ENCODE assay signal across 13 cellular contexts in genomic region chr1:154599658-154600057, GRCh38. TPM values are rescaled to one million over a fixed set of nuclear protein-coding genes. Genes with fewer than 3 reads are reported as not detected.
DNase-seq lines count a peak whose midpoint lies in the region; ATAC-seq and TF ChIP-seq lines count a peak whose summit lies in the region.
"Had no signal": no experiment of that assay in that cellular context is flagged by ENCODE, and none has a peak within 500 bp of the region (broad histone marks: within the 10 kb centered on the region; RNA-seq: fewer than 3 reads in every experiment).

No MANE protein-coding gene starts in this region.

- H3K4me1 ChIP-seq in stomach: peaks cover 15 to 60% (median 45%) of the 10 kb centered on the region in 4 donors

- intact Hi-C loops in stomach (cut with DNase I; ENCODE audit: low total_unique reads): no loop called here

- WGBS in stomach, 5 donors: 72 to 82% (median 78%) methylated on average over 3 of the region's 3 CpGs

- H3K4me3 Mint-ChIP-seq in T-cell: peak overlapping the region in 1 of 3 donors; percentile 22
- peak overlapping the region in 1 of 2 donors; percentile 42 for H3K4me3 Mint-ChIP-seq in effector memory CD8-positive, alpha-beta T cell
- H3K4me3 Mint-ChIP-seq: CD4-positive, alpha-beta T cell; T-helper 1 cell treated with Interleukin-12 subunit alpha and Interleukin-12 subunit beta and Interleukin-4 antibody, amounts not matched to agents 30 μg/mL and 1 μg/mL, for 36 hours had no signal

- H3K36me3 ChIP-seq in neural cell (ENCODE audit: insufficient read depth, low read length) (no peaks in the 10 kb centered on the region), stomach (peaks cover 67 to 85% (median 82%) of the 10 kb centered on the region in 4 donors)

- DNase-seq in D341Med (ENCODE audit: low spot score): peak; percentile 53
- no peak for DNase-seq in T-cell
- DNase-seq in effector memory CD8-positive, alpha-beta T cell: no peak
- DNase-seq in NCI-H510A (lab: John Stamatoyannopoulos, UW): no peak
- DNase-seq in stomach: no peak
- DNase-seq: CD4-positive, alpha-beta T cell; GOT3; NCI-H1436 treated with DMSO at 0.1 percent for 48 hours had no signal

- H3K79me2 ChIP-seq in neural cell (replicated peaks; ENCODE audit: insufficient read depth, low read length): peaks cover 30% of the 10 kb centered on the region

- no peak overlapping the region for H3K4me2 ChIP-seq in neural cell (ENCODE audit: low read length)

- H3K9me3 Mint-ChIP-seq in T-cell: no peaks in the 10 kb centered on the region
- H3K9me3 Mint-ChIP-seq in effector memory CD8-positive, alpha-beta T cell: no peaks in the 10 kb centered on the region
- H3K9me3 Mint-ChIP-seq: CD4-positive, alpha-beta T cell; T-helper 1 cell treated with Interleukin-12 subunit alpha and Interleukin-12 subunit beta and Interleukin-4 antibody, amounts not matched to agents 30 μg/mL and 1 μg/mL, for 36 hours had no signal

- TF ChIP-seq POLR2A in stomach (IDR thresholded peaks at IDR 0.05): no peak

- no peak overlapping the region for H3K4me3 ChIP-seq in neural cell (ENCODE audit: low read length)
- H3K4me3 ChIP-seq in stomach: no peak overlapping the region
- H3K4me3 ChIP-seq: breast epithelium had no signal

- H2AFZ ChIP-seq in neural cell (ENCODE audit: low read depth, low read length): no peak overlapping the region

- H3K27ac ChIP-seq in neural cell (ENCODE audit: low read length) (peak overlapping the region; percentile 44), stomach (peak overlapping the region in 2 of 5 donors; percentile 4 to 16)

- CTCF ChIA-PET in T-cell (lab: Charles Lee): interaction anchor here in 1 of 2 donors (0.9 kb wide), 1 partner anchor 14 kb away, joined by 3 read pairs; no protein-coding TSS in a partner anchor

- TF ChIP-seq CTCF in neural cell (IDR thresholded peaks at IDR 0.05; ENCODE audit: poor library complexity, severe bottlenecking): no peak
- no peak for TF ChIP-seq CTCF in stomach (IDR thresholded peaks at IDR 0.05)

- H3K27me3 ChIP-seq in neural cell (ENCODE audit: insufficient read depth, low read depth, low read length): no peaks in the 10 kb centered on the region
- H3K27me3 ChIP-seq in stomach: no peaks in the 10 kb centered on the region
- H3K27me3 ChIP-seq: breast epithelium had no signal

- H3F3A ChIP-seq in neural cell (ENCODE audit: insufficient read depth, low read length, poor library complexity, severe bottlenecking): no peaks in the 10 kb centered on the region

- H3K9me2 ChIP-seq in neural cell (ENCODE audit: insufficient read depth, low read length): no peaks in the 10 kb centered on the region

- no peaks in the 10 kb centered on the region for H3K9me3 ChIP-seq in neural cell (ENCODE audit: low read length)
- no peaks in the 10 kb centered on the region for H3K9me3 ChIP-seq in stomach
- H3K9me3 ChIP-seq: breast epithelium had no signal

- peaks cover 46% of the 10 kb centered on the region for H3K36me3 Mint-ChIP-seq in T-cell
- peaks cover 80% of the 10 kb centered on the region for H3K36me3 Mint-ChIP-seq in effector memory CD8-positive, alpha-beta T cell (ENCODE audit: insufficient read depth)

- no peak overlapping the region for H3K9ac ChIP-seq in neural cell (ENCODE audit: low read length)

- TF ChIP-seq EP300 in neural cell (conservative IDR thresholded peaks at IDR 0.05; ENCODE audit: poor library complexity, severe bottlenecking) (no peak), stomach (IDR thresholded peaks at IDR 0.05) (no peak)

- no peak for ATAC-seq in T-cell (replicated peaks in 1 of 4)
- ATAC-seq in effector memory CD8-positive, alpha-beta T cell (replicated peaks): no peak
- no peak for ATAC-seq in HG02981 (IDR thresholded peaks at IDR 0.05; ENCODE audit: unreplicated experiment)
- ATAC-seq in HG03460 (IDR thresholded peaks at IDR 0.05; ENCODE audit: unreplicated experiment): no peak

- POLR2A ChIA-PET in T-cell (lab: Charles Lee): no interaction called here

- no peaks in the 10 kb centered on the region for H4K20me1 ChIP-seq in neural cell (ENCODE audit: insufficient read depth)

- no peaks in the 10 kb centered on the region for H3K27me3 Mint-ChIP-seq in T-cell
- no peaks in the 10 kb centered on the region for H3K27me3 Mint-ChIP-seq in effector memory CD8-positive, alpha-beta T cell
- H3K27me3 Mint-ChIP-seq: CD4-positive, alpha-beta T cell had no signal

- H3K27ac Mint-ChIP-seq in T-cell: peak overlapping the region; percentile 44 to 52
- H3K27ac Mint-ChIP-seq in effector memory CD8-positive, alpha-beta T cell: peak overlapping the region; percentile 66 to 82

- no peak for TF ChIP-seq RAD21 in neural cell (conservative IDR thresholded peaks at IDR 0.05)

- H3K4me1 Mint-ChIP-seq in T-cell: peaks cover 55 to 56% (median 56%) of the 10 kb centered on the region in 3 donors
- peaks cover 29 to 66% of the 10 kb centered on the region in 2 donors for H3K4me1 Mint-ChIP-seq in effector memory CD8-positive, alpha-beta T cell (ENCODE audit: low read depth in 2 of 2)

TF ChIP-seq in neural cell, 6 proteins besides CTCF, POLR2A, EP300 and RAD21:
- TF ChIP-seq EZH2 (IDR thresholded peaks at IDR 0.05; ENCODE audit: borderline replicate concordance, insufficient read depth, low read length, poor library complexity, severe bottlenecking) (no peak), MXI1 (conservative IDR thresholded peaks at IDR 0.05; ENCODE audit: poor library complexity, severe bottlenecking) (no peak), TAF1 (IDR thresholded peaks at IDR 0.05; ENCODE audit: low read depth) (no peak), SMC3 (conservative IDR thresholded peaks at IDR 0.05; ENCODE audit: poor library complexity) (no peak), POLR2AphosphoS5 (IDR thresholded peaks at IDR 0.05) (no peak)
- TF ChIP-seq, protein P1, sequence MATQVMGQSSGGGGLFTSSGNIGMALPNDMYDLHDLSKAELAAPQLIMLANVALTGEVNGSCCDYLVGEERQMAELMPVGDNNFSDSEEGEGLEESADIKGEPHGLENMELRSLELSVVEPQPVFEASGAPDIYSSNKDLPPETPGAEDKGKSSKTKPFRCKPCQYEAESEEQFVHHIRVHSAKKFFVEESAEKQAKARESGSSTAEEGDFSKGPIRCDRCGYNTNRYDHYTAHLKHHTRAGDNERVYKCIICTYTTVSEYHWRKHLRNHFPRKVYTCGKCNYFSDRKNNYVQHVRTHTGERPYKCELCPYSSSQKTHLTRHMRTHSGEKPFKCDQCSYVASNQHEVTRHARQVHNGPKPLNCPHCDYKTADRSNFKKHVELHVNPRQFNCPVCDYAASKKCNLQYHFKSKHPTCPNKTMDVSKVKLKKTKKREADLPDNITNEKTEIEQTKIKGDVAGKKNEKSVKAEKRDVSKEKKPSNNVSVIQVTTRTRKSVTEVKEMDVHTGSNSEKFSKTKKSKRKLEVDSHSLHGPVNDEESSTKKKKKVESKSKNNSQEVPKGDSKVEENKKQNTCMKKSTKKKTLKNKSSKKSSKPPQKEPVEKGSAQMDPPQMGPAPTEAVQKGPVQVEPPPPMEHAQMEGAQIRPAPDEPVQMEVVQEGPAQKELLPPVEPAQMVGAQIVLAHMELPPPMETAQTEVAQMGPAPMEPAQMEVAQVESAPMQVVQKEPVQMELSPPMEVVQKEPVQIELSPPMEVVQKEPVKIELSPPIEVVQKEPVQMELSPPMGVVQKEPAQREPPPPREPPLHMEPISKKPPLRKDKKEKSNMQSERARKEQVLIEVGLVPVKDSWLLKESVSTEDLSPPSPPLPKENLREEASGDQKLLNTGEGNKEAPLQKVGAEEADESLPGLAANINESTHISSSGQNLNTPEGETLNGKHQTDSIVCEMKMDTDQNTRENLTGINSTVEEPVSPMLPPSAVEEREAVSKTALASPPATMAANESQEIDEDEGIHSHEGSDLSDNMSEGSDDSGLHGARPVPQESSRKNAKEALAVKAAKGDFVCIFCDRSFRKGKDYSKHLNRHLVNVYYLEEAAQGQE (IDR thresholded peaks at IDR 0.05; ENCODE audit: borderline replicate concordance): no peak

RNA-seq across cellular contexts. Expression of gene ADAR, which starts 8.3 kb away (rescaled TPM):
- total RNA-seq in T-cell: 100 to 1,000 TPM; 212 to 255 (median 228) TPM
- 51.4 and 59.3 TPM in 2 replicates for polyA plus RNA-seq in neural cell
- 136 and 139 TPM in 2 replicates for polyA minus RNA-seq in neural cell
- 100 to 1,000 TPM in 3 of 5 donors, 10 to 100 TPM in 2; 35.6 to 173 (median 110) TPM for total RNA-seq in stomach
- 10 to 100 TPM; 23.6 to 31.3 (median 26.8) TPM for polyA plus RNA-seq in stomach

RNA-seq across cellular contexts. Expression of gene CHRNB2, which starts 32.1 kb away (rescaled TPM):
- total RNA-seq in T-cell: under 1 TPM in 1 of 5 donors, not detected in 4; 0.15 TPM
- 15.5 and 18.2 TPM in 2 replicates for polyA plus RNA-seq in neural cell
- 42.7 and 45.8 TPM in 2 replicates for polyA minus RNA-seq in neural cell
- total RNA-seq in stomach: under 1 TPM in 2 of 5 donors, not detected in 3; under 0.01 to 0.37 TPM
- under 1 TPM in 2 of 3 donors, not detected in 1; 0.12 to 0.38 TPM for polyA plus RNA-seq in stomach
- total RNA-seq: CD4-positive, alpha-beta T cell had no signal

RNA-seq across cellular contexts. Expression of gene UBE2Q1, which starts 41.2 kb away (rescaled TPM):
- total RNA-seq in T-cell (100 to 1,000 TPM in 2 of 5 donors, 10 to 100 TPM in 3; 64.0 to 111 (median 90.0) TPM), stomach (100 to 1,000 TPM in 1 of 5 donors, 10 to 100 TPM in 4; 20.4 to 137 (median 24.2) TPM)
- polyA plus RNA-seq in neural cell (61.1 and 103 TPM in 2 replicates), stomach (10 to 100 TPM; 25.0 to 32.8 (median 31.9) TPM)
- polyA minus RNA-seq in neural cell: 43.4 and 44.3 TPM in 2 replicates
